Comparison of ENCODE assay signal across 14 cellular contexts in the genomic region with DNA sequence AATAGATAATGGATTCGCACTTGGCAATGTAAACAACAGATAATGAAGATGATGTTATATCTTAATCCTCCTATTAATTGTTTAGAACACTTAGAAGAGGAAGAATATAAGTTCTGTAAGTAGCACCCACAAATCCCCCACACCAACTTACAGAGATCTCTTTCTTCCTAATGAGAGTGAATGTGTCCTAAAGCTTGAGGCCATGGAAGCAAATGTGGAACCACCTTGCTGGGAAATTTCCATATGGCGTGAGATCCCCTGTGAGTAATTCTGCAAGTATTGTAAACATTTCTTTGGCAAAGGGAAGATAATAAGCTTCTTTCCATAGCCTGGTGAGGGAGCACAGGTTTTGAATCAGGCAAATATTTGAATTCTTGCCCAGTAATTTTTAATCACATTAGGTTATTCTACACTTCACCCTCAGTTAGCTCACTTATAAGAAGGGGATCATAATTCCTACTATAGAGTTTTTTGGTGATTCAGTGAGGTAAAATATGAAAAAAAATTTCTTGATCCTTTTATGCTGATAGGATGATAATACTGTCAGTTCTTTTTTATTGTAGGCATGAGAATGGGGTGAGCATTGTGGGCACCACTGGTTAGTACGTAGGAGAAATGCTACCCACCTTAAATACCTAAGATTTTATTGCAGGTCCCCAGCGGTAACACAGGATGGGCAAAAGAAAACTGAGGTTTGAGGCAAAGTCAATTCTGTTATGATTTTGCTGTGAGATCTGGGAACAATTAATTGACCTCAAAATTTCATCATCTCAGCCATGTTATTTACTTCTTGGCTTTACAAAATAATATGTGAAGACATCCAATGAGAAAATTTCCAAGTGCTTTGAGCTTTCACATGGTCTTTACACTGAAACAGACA.
DNase-seq lines count a peak whose midpoint lies in the region; ATAC-seq and TF ChIP-seq lines count a peak whose summit lies in the region.
"Had no signal": no experiment of that assay in that cellular context is flagged by ENCODE, and none has a peak within 500 bp of the region (broad histone marks: within the 10 kb centered on the region; RNA-seq: fewer than 3 reads in every experiment).

No MANE protein-coding gene starts in this region.

- H3K4me1 Mint-ChIP-seq in osteocyte (ENCODE audit: unreplicated experiment) (peaks cover 48% of the 10 kb centered on the region), neural progenitor cell (no peaks in the 10 kb centered on the region)
- H3K4me1 Mint-ChIP-seq in T-helper 2 cell treated with Interferon-gamma antibody and Interleukin-4, amounts not matched to agents 5 μg/mL and 100 μg/mL, for 36 hours (ENCODE audit: low read depth) = no peaks in the 10 kb centered on the region

- no peaks in the 10 kb centered on the region for H3K9me3 ChIP-seq in neural progenitor cell (ENCODE audit: low read depth)

- H4K20me1 ChIP-seq in neural progenitor cell (ENCODE audit: low read depth) = no peaks in the 10 kb centered on the region

- H3K79me2 ChIP-seq in neural progenitor cell (ENCODE audit: low read depth) = no peaks in the 10 kb centered on the region

- H3K27ac Mint-ChIP-seq in osteocyte (ENCODE audit: unreplicated experiment) = peak overlapping the region; percentile 93
- H3K27ac Mint-ChIP-seq in T-helper 2 cell treated with Interferon-gamma antibody and Interleukin-4, amounts not matched to agents 5 μg/mL and 100 μg/mL, for 36 hours = no peak overlapping the region
- no peak overlapping the region for H3K27ac Mint-ChIP-seq in neural progenitor cell
- H3K27ac Mint-ChIP-seq: endodermal cell, type B pancreatic cell had no signal

- TF ChIP-seq CTCF in osteocyte (IDR thresholded peaks at IDR 0.05) (no peak), neural progenitor cell (IDR thresholded peaks at IDR 0.05) (no peak)

- no peaks in the 10 kb centered on the region for H3K36me3 ChIP-seq in neural progenitor cell

- DNase-seq in ELR (ENCODE audit: low read depth) (peak; percentile 99), NCI-H226 (peak; percentile 96), dermis blood vessel endothelial cell (peak; percentile 85), osteocyte (ENCODE audit: extremely low spot score, unreplicated experiment) (no peak), neural progenitor cell (ENCODE audit: low spot score) (no peak)
- no peak for DNase-seq in T-helper 2 cell treated with Interferon-gamma antibody and Interleukin-4, amounts not matched to agents 5 μg/mL and 100 μg/mL, for 36 hours (ENCODE audit: low spot score)
- DNase-seq: activated CD4-positive, alpha-beta T cell treated with anti-CD3 and anti-CD28 coated beads for 4 hours; activated naive CD4-positive, alpha-beta T cell treated with Interleukin-2 at 50 U/mL for 16 hours; endodermal cell; NCI-H1694 treated with DMSO at 0.1 percent for 48 hours; SHP77 treated with DMSO at 0.1 percent for 48 hours had no signal

- H3K4me2 ChIP-seq in neural progenitor cell = no peak overlapping the region

- H3K4me3 Mint-ChIP-seq in osteocyte (ENCODE audit: unreplicated experiment) = no peak overlapping the region
- no peak overlapping the region for H3K4me3 Mint-ChIP-seq in T-helper 2 cell treated with Interferon-gamma antibody and Interleukin-4, amounts not matched to agents 5 μg/mL and 100 μg/mL, for 36 hours
- H3K4me3 Mint-ChIP-seq in neural progenitor cell = no peak overlapping the region
- H3K4me3 Mint-ChIP-seq: endodermal cell, type B pancreatic cell had no signal

- H3K27ac ChIP-seq in neural progenitor cell = no peak overlapping the region

- H3K27me3 ChIP-seq in neural progenitor cell = no peaks in the 10 kb centered on the region

- no peak overlapping the region for H2AFZ ChIP-seq in neural progenitor cell (replicated peaks)

- H3F3A ChIP-seq in neural progenitor cell (ENCODE audit: low read depth) = no peaks in the 10 kb centered on the region

- H3K27me3 Mint-ChIP-seq in osteocyte (ENCODE audit: unreplicated experiment) (no peaks in the 10 kb centered on the region), neural progenitor cell (ENCODE audit: insufficient read depth, low read depth) (no peaks in the 10 kb centered on the region)
- H3K27me3 Mint-ChIP-seq in T-helper 2 cell treated with Interferon-gamma antibody and Interleukin-4, amounts not matched to agents 5 μg/mL and 100 μg/mL, for 36 hours (ENCODE audit: low read depth) = no peaks in the 10 kb centered on the region

- peaks cover 16% of the 10 kb centered on the region for H3K9me3 Mint-ChIP-seq in osteocyte (ENCODE audit: unreplicated experiment)
- H3K9me3 Mint-ChIP-seq in T-helper 2 cell treated with Interferon-gamma antibody and Interleukin-4, amounts not matched to agents 5 μg/mL and 100 μg/mL, for 36 hours = peaks cover 3% of the 10 kb centered on the region
- peaks cover 3% of the 10 kb centered on the region for H3K9me3 Mint-ChIP-seq in neural progenitor cell
- H3K9me3 Mint-ChIP-seq: type B pancreatic cell had no signal

- no peaks in the 10 kb centered on the region for H3K4me1 ChIP-seq in neural progenitor cell

- ATAC-seq in HG03139 (IDR thresholded peaks at IDR 0.05; ENCODE audit: unreplicated experiment) (no peak), HG02970 (IDR thresholded peaks at IDR 0.05; ENCODE audit: low FRiP score, unreplicated experiment) (no peak)

- no peaks in the 10 kb centered on the region for H3K36me3 Mint-ChIP-seq in osteocyte (ENCODE audit: unreplicated experiment)
- no peaks in the 10 kb centered on the region for H3K36me3 Mint-ChIP-seq in T-helper 2 cell treated with Interferon-gamma antibody and Interleukin-4, amounts not matched to agents 5 μg/mL and 100 μg/mL, for 36 hours (ENCODE audit: low read depth)
- no peaks in the 10 kb centered on the region for H3K36me3 Mint-ChIP-seq in neural progenitor cell
- H3K36me3 Mint-ChIP-seq: type B pancreatic cell had no signal

- no peak overlapping the region for H3K4me3 ChIP-seq in neural progenitor cell

- no peak overlapping the region for H3K9ac ChIP-seq in neural progenitor cell

Comparison
In these comparisons a context has a peak if more than half of its experiments do, and no peak if none do; other contexts are left out.
1. DNase-seq: peak in ELR (single experiment), NCI-H226 (single experiment) and dermis blood vessel endothelial cell (single experiment); none in osteocyte (single experiment), T-helper 2 cell treated with Interferon-gamma antibody and Interleukin-4, amounts not matched to agents 5 μg/mL and 100 μg/mL, for 36 hours (single experiment) and neural progenitor cell (single experiment).